In genomic region chr13:30564489-30564888, GRCh38 we compare ENCODE assay signal across 32 cellular contexts.
"Had no signal": no experiment of that assay in that cellular context is flagged by ENCODE, and none has a peak within 500 bp of the region (broad histone marks: within the 10 kb centered on the region; RNA-seq: fewer than 3 reads in every experiment).

No MANE protein-coding gene starts in this region.

- ATAC-seq: activated naive CD4-positive, alpha-beta T cell treated with anti-CD3 and anti-CD28 coated beads, Interleukin-2, amount 50 U/mL, for 72 hours; activated T-cell treated with anti-CD3 and anti-CD28 coated beads, Interleukin-2, amount 50 U/mL, for 72 hours; effector memory CD8-positive, alpha-beta T cell; heart left ventricle; T-helper 17 cell had no signal

- H3K4me3 ChIP-seq: esophagus muscularis mucosa, heart left ventricle had no signal

- H3K36me3 ChIP-seq: brain microvascular endothelial cell, esophagus muscularis mucosa, heart left ventricle had no signal

- FAIRE-seq: astrocyte, bronchial epithelial cell, colon had no signal

- H3K27me3 ChIP-seq: brain microvascular endothelial cell, esophagus muscularis mucosa, heart left ventricle had no signal

- H3K27ac ChIP-seq: brain microvascular endothelial cell, esophagus muscularis mucosa, heart left ventricle had no signal

- H3K9me3 ChIP-seq: esophagus muscularis mucosa, heart left ventricle had no signal

- DNase-seq: activated CD4-positive, alpha-beta memory T cell treated with anti-CD3 and anti-CD28 coated beads, Interleukin-2, amount 10 ng/mL, durations not matched to agents 7 days and 5 days; activated CD4-positive, alpha-beta T cell treated with anti-CD3 and anti-CD28 coated beads for 1 hour; activated CD4-positive, alpha-beta T cell treated with anti-CD3 and anti-CD28 coated beads for 4 hours; activated CD4-positive, alpha-beta T cell treated with anti-CD3 and anti-CD28 coated beads, Interleukin-2, amount 10 ng/mL, durations not matched to agents 7 days and 5 days; activated CD4-positive, alpha-beta T cell treated with anti-CD3 and anti-CD28 coated beads, Interleukin-2, amount 50 U/mL, for 4 hours; activated CD4-positive, CD25-positive, alpha-beta regulatory T cell; activated CD8-positive, alpha-beta memory T cell treated with anti-CD3 and anti-CD28 coated beads, Interleukin-2, amount 50 U/mL, for 48 hours; activated gamma-delta T cell; activated naive CD4-positive, alpha-beta T cell; activated naive CD4-positive, alpha-beta T cell treated with anti-CD3 and anti-CD28 coated beads, Interleukin-2, amount 10 ng/mL, durations not matched to agents 7 days and 5 days; activated naive CD8-positive, alpha-beta T cell treated with anti-CD3 and anti-CD28 coated beads, Interleukin-2, amount 10 ng/mL, durations not matched to agents 7 days and 5 days; activated T-cell treated with anti-CD3 and anti-CD28 coated beads for 4 hours; activated T-cell treated with anti-CD3 and anti-CD28 coated beads, Interleukin-2, amount 50 U/mL, for 24 hours; activated T-cell treated with anti-CD3 and anti-CD28 coated beads, Interleukin-2, amount 50 U/mL, for 72 hours; amniotic stem cell; anterior cingulate cortex; brain microvascular endothelial cell; cortex of kidney; dermis blood vessel endothelial cell; effector CD4-positive, alpha-beta T cell; effector memory CD8-positive, alpha-beta T cell; erythroblast; foreskin melanocyte; heart left ventricle; T-helper 1 cell; T-helper 17 cell; T1000 had no signal
